ENCODE assay signal across 2 cellular contexts in the genomic region with DNA sequence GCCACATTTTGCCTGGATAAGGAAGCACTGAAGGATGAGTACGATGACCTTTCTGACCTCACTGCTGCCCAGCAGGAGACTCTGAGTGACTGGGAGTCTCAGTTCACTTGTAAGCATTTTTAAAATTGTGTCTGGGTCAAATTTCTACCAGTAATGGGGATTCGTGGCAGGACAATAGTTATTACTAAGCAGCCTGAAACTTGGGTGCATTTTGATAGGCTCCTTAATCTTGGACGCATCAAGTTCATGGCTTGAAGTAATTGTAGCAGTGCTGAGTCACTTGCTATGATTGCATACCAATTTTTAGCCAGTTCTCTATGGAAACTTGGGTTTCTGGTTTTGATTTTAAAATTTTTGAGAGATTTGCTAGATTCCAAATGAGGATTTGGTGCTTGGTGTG.
TF ChIP-seq lines count a peak whose summit lies in the region.

No MANE protein-coding gene starts in this region.

TF ChIP-seq in GM12878, 131 proteins besides CTCF, POLR2A, EP300 and RAD21:
- no peak for TF ChIP-seq TARDBP (IDR thresholded peaks at IDR 0.05; ENCODE audit: borderline replicate concordance)
- TF ChIP-seq NR2F1 (conservative IDR thresholded peaks at IDR 0.05): 0 out of 2 replicates have a peak, but pooled peaks have one; percentile 18
TF ChIP-seq in GM12878: peak in this region for 1.

TF ChIP-seq in HepG2, 621 proteins besides CTCF, POLR2A, EP300 and RAD21:
- TF ChIP-seq, protein P1, sequence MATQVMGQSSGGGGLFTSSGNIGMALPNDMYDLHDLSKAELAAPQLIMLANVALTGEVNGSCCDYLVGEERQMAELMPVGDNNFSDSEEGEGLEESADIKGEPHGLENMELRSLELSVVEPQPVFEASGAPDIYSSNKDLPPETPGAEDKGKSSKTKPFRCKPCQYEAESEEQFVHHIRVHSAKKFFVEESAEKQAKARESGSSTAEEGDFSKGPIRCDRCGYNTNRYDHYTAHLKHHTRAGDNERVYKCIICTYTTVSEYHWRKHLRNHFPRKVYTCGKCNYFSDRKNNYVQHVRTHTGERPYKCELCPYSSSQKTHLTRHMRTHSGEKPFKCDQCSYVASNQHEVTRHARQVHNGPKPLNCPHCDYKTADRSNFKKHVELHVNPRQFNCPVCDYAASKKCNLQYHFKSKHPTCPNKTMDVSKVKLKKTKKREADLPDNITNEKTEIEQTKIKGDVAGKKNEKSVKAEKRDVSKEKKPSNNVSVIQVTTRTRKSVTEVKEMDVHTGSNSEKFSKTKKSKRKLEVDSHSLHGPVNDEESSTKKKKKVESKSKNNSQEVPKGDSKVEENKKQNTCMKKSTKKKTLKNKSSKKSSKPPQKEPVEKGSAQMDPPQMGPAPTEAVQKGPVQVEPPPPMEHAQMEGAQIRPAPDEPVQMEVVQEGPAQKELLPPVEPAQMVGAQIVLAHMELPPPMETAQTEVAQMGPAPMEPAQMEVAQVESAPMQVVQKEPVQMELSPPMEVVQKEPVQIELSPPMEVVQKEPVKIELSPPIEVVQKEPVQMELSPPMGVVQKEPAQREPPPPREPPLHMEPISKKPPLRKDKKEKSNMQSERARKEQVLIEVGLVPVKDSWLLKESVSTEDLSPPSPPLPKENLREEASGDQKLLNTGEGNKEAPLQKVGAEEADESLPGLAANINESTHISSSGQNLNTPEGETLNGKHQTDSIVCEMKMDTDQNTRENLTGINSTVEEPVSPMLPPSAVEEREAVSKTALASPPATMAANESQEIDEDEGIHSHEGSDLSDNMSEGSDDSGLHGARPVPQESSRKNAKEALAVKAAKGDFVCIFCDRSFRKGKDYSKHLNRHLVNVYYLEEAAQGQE (IDR thresholded peaks at IDR 0.05; ENCODE audit: borderline replicate concordance in 1 of 2, low read depth in 1 of 2, low read length in 2 of 2): no peak
- TF ChIP-seq THYN1 (CRISPR knock-in tag; IDR thresholded peaks at IDR 0.05; ENCODE audit: borderline replicate concordance, low read depth) (no peak), ZNF737 (CRISPR knock-in tag; IDR thresholded peaks at IDR 0.05; ENCODE audit: borderline replicate concordance) (no peak), MAZ (IDR thresholded peaks at IDR 0.05; ENCODE audit: borderline replicate concordance, low read depth, low read length) (no peak), MAZ (CRISPR knock-in tag; IDR thresholded peaks at IDR 0.05; ENCODE audit: low read depth) (no peak), ZNF768 (CRISPR knock-in tag; IDR thresholded peaks at IDR 0.05) (no peak), ZNF543 (CRISPR knock-in tag; IDR thresholded peaks at IDR 0.05) (no peak), RORA (CRISPR knock-in tag; IDR thresholded peaks at IDR 0.05) (no peak), ISX (CRISPR knock-in tag; conservative IDR thresholded peaks at IDR 0.05) (no peak), ZNF207 (IDR thresholded peaks at IDR 0.05; ENCODE audit: borderline replicate concordance) (no peak), ZNF776 (CRISPR knock-in tag; IDR thresholded peaks at IDR 0.05) (no peak), MIER3 (CRISPR knock-in tag; IDR thresholded peaks at IDR 0.05; ENCODE audit: borderline replicate concordance) (no peak), RFXANK (CRISPR knock-in tag; IDR thresholded peaks at IDR 0.05) (no peak), REXO4 (CRISPR knock-in tag; IDR thresholded peaks at IDR 0.05; ENCODE audit: borderline replicate concordance) (no peak), ZNF160 (CRISPR knock-in tag; IDR thresholded peaks at IDR 0.05) (no peak), ZSCAN30 (CRISPR knock-in tag; IDR thresholded peaks at IDR 0.05) (no peak)
- TF ChIP-seq, protein P2, sequence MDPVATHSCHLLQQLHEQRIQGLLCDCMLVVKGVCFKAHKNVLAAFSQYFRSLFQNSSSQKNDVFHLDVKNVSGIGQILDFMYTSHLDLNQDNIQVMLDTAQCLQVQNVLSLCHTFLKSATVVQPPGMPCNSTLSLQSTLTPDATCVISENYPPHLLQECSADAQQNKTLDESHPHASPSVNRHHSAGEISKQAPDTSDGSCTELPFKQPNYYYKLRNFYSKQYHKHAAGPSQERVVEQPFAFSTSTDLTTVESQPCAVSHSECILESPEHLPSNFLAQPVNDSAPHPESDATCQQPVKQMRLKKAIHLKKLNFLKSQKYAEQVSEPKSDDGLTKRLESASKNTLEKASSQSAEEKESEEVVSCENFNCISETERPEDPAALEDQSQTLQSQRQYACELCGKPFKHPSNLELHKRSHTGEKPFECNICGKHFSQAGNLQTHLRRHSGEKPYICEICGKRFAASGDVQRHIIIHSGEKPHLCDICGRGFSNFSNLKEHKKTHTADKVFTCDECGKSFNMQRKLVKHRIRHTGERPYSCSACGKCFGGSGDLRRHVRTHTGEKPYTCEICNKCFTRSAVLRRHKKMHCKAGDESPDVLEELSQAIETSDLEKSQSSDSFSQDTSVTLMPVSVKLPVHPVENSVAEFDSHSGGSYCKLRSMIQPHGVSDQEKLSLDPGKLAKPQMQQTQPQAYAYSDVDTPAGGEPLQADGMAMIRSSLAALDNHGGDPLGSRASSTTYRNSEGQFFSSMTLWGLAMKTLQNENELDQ (CRISPR knock-in tag; IDR thresholded peaks at IDR 0.05; ENCODE audit: borderline replicate concordance): no peak
- TF ChIP-seq, protein P3, sequence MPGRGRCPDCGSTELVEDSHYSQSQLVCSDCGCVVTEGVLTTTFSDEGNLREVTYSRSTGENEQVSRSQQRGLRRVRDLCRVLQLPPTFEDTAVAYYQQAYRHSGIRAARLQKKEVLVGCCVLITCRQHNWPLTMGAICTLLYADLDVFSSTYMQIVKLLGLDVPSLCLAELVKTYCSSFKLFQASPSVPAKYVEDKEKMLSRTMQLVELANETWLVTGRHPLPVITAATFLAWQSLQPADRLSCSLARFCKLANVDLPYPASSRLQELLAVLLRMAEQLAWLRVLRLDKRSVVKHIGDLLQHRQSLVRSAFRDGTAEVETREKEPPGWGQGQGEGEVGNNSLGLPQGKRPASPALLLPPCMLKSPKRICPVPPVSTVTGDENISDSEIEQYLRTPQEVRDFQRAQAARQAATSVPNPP (CRISPR knock-in tag; IDR thresholded peaks at IDR 0.05): no peak
- TF ChIP-seq, protein P4, sequence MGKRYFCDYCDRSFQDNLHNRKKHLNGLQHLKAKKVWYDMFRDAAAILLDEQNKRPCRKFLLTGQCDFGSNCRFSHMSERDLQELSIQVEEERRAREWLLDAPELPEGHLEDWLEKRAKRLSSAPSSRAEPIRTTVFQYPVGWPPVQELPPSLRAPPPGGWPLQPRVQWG (CRISPR knock-in tag; IDR thresholded peaks at IDR 0.05; ENCODE audit: borderline replicate concordance, low read depth): no peak
- TF ChIP-seq, protein P5, sequence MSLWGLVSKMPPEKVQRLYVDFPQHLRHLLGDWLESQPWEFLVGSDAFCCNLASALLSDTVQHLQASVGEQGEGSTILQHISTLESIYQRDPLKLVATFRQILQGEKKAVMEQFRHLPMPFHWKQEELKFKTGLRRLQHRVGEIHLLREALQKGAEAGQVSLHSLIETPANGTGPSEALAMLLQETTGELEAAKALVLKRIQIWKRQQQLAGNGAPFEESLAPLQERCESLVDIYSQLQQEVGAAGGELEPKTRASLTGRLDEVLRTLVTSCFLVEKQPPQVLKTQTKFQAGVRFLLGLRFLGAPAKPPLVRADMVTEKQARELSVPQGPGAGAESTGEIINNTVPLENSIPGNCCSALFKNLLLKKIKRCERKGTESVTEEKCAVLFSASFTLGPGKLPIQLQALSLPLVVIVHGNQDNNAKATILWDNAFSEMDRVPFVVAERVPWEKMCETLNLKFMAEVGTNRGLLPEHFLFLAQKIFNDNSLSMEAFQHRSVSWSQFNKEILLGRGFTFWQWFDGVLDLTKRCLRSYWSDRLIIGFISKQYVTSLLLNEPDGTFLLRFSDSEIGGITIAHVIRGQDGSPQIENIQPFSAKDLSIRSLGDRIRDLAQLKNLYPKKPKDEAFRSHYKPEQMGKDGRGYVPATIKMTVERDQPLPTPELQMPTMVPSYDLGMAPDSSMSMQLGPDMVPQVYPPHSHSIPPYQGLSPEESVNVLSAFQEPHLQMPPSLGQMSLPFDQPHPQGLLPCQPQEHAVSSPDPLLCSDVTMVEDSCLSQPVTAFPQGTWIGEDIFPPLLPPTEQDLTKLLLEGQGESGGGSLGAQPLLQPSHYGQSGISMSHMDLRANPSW (CRISPR knock-in tag; IDR thresholded peaks at IDR 0.05; ENCODE audit: borderline replicate concordance): no peak
